In the genomic region with DNA sequence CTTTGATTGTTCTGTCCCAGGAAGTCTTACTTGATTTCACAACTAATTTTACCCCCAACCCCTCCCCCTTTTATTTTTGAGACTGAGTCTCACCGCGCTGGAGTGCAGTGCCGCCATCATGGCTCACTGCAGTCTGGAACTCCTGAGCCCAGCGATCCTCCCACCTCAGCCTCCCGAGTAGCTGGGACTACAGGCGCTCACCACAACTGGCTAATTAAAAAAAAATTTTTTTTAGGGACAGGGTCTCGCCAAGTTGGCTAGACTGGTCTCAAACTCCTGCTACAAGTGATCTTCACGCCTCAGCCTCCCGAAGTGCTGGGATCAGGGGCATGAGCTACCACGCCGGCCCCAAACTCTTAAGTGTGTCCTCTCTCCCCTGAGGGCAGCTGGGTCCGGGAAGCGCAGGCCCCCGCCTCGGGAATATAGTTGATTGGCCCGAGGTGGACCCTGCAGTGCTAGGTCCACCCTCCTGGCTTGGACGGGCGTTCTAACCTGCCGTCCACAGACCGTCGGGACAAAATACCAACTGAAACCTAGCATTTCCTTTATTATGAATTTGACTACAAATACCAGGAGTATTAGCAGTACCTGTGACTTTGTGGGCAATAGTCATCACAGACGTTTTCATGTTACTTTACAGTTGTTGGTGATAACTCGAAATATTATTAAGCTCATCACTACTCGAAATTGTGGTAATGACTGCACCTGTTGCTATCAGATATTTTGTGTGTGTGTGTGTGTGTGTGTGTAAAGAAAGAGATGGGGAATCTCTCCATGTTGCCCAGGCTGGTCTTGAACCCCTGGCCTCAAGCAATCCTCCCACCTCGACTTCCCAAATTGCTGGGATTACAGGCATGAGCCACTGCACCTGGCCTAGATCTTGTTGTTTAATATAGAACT, we compare ENCODE assay signal across 8 cellular contexts. TPM values are rescaled to one million over a fixed set of nuclear protein-coding genes. Genes with fewer than 3 reads are reported as not detected.
A peak's percentile ranks its signal among the peaks of the same experiment; 100 is the strongest.
DNase-seq lines count a peak whose midpoint lies in the region; ATAC-seq and TF ChIP-seq lines count a peak whose summit lies in the region.

No MANE protein-coding gene starts in this region.

- BruUV-seq in mammary epithelial cell (replicated peaks; lab: Mats Ljungman, UMichigan): no TSS peak

- DNase-seq in cardiac muscle cell (ENCODE audit: low read depth in 1 of 2, low spot score in 1 of 2) (no peak), cardiac septum (ENCODE audit: low spot score) (no peak), mammary epithelial cell (no peak), mesothelial cell of epicardium (ENCODE audit: low spot score in 2 of 2, unreplicated experiment in 2 of 2) (no peak), vagina (ENCODE audit: extremely low spot score in 2 of 2) (peak in 1 of 2 donors; percentile 94), kidney tubule cell (ENCODE audit: low spot score) (no peak), NOMO-1 treated with dmso at 0.1 percent for 144 hours (lab: John Stamatoyannopoulos, UW; ENCODE audit: unreplicated experiment) (no peak)

- in situ Hi-C loops in mammary epithelial cell (cut with MboI; ENCODE audit: low sequenced_read_pairs in 2 of 2): no loop called here

- dilution Hi-C loops in mammary epithelial cell (cut with HindIII; ENCODE audit: low sequenced_read_pairs): no loop called here

- H3K27ac Mint-ChIP-seq in mesothelial cell of epicardium: peak overlapping the region; percentile 73

- CTCF ChIA-PET in mammary epithelial cell (lab: Charles Lee; ENCODE audit: low non-redundant PET): interaction anchor here (0.5 to 1.0 kb wide), 8 partner anchors 16 to 487 kb away, joined by 3 to 7 read pairs (median 3); a partner anchor contains a TSS

- no peak for TF ChIP-seq POLR2A in vagina (IDR thresholded peaks at IDR 0.05)

- H3K9me3 ChIP-seq in cardiac muscle cell (ENCODE audit: low read depth): no peaks in the 10 kb centered on the region
- H3K9me3 ChIP-seq in mammary epithelial cell (replicated peaks; ENCODE audit: insufficient read depth, low read length): no peaks in the 10 kb centered on the region
- H3K9me3 ChIP-seq in vagina: no peaks in the 10 kb centered on the region

- no peaks in the 10 kb centered on the region for H4K20me1 ChIP-seq in mammary epithelial cell (ENCODE audit: insufficient read depth, low read length)

- no peaks in the 10 kb centered on the region for H3K36me3 Mint-ChIP-seq in mesothelial cell of epicardium

- H3K4me1 ChIP-seq in cardiac muscle cell (ENCODE audit: low read depth) (peaks cover 28% of the 10 kb centered on the region), mammary epithelial cell (ENCODE audit: insufficient read depth, low read length) (peaks cover 18% of the 10 kb centered on the region), vagina (peaks cover 42% of the 10 kb centered on the region)

- peak overlapping the region; percentile 68 for H3K4me3 ChIP-seq in cardiac muscle cell
- H3K4me3 ChIP-seq in mammary epithelial cell (replicated peaks in 1 of 3; ENCODE audit: insufficient read depth in 1 of 3, low read depth in 2 of 3, low read length in 3 of 3): peak overlapping the region in 2 of 3 experiments; percentile 9 to 18
- peak overlapping the region; percentile 79 for H3K4me3 ChIP-seq in vagina

- H3K27ac ChIP-seq in cardiac muscle cell: no peak overlapping the region
- H3K27ac ChIP-seq in mammary epithelial cell (ENCODE audit: insufficient read depth, low read depth, low read length): no peak overlapping the region
- peak overlapping the region; percentile 85 for H3K27ac ChIP-seq in vagina

- no peak for ATAC-seq in GM19467 (IDR thresholded peaks at IDR 0.05; ENCODE audit: unreplicated experiment)

- H3K36me3 ChIP-seq in cardiac muscle cell (no peaks in the 10 kb centered on the region), mammary epithelial cell (ENCODE audit: insufficient read depth, low read length) (no peaks in the 10 kb centered on the region), vagina (no peaks in the 10 kb centered on the region)

- H3K27me3 ChIP-seq in cardiac muscle cell (no peaks in the 10 kb centered on the region), mammary epithelial cell (ENCODE audit: insufficient read depth, low read length) (no peaks in the 10 kb centered on the region), vagina (no peaks in the 10 kb centered on the region)

- H3K27me3 Mint-ChIP-seq in mesothelial cell of epicardium (ENCODE audit: low read depth): no peaks in the 10 kb centered on the region

- H3K79me2 ChIP-seq in mammary epithelial cell (ENCODE audit: insufficient read depth, low read length): peaks cover 36% of the 10 kb centered on the region

- intact Hi-C loops in cardiac septum (cut with DNase I): loop anchor here (2.0 kb wide), 1 partner anchor 100 kb away; a partner anchor contains a TSS
- intact Hi-C loops in mammary epithelial cell (cut with micrococcal nuclease): loop anchor here (5.0 kb wide), 2 partner anchors 206 to 281 kb away; no protein-coding TSS in a partner anchor
- intact Hi-C loops in vagina (cut with DNase I): no loop called here

- no peak overlapping the region for H3K9ac ChIP-seq in mammary epithelial cell (ENCODE audit: insufficient read depth, low read length)

- peaks cover 35% of the 10 kb centered on the region for H3K4me1 Mint-ChIP-seq in mesothelial cell of epicardium

- H2AFZ ChIP-seq in mammary epithelial cell (ENCODE audit: low read depth, low read length): peak overlapping the region; percentile 35

- H3K4me3 Mint-ChIP-seq in mesothelial cell of epicardium: peak overlapping the region; percentile 72

- no peaks in the 10 kb centered on the region for H3K9me3 Mint-ChIP-seq in mesothelial cell of epicardium

- no peak for TF ChIP-seq CTCF in cardiac muscle cell (IDR thresholded peaks at IDR 0.05; ENCODE audit: low read depth, low read length)
- TF ChIP-seq CTCF in mammary epithelial cell (conservative IDR thresholded peaks at IDR 0.05 in 1 of 2, IDR thresholded peaks at IDR 0.05 in 1 of 2; ENCODE audit: extremely low read depth in 1 of 2, insufficient read depth in 1 of 2, low read depth in 1 of 2, low read length in 2 of 2): no peak
- TF ChIP-seq CTCF in mesothelial cell of epicardium (IDR thresholded peaks at IDR 0.05; ENCODE audit: unreplicated experiment): no peak
- peak in 1 of 3 experiments; percentile 4 for TF ChIP-seq CTCF in vagina (IDR thresholded peaks at IDR 0.05)

- 84% methylated on average over 17 of the region's 25 CpGs for WGBS in mammary epithelial cell (ENCODE audit: low coverage, missing lambda C conversion rate)

- peak overlapping the region; percentile 95 for H3K4me2 ChIP-seq in mammary epithelial cell (ENCODE audit: insufficient read depth, low read depth, low read length)

RNA-seq across cellular contexts. Expression of a gene that starts 0.6 kb away (rescaled TPM):
- total RNA-seq in cardiac muscle cell (293 and 373 TPM in 2 replicates), cardiac septum (87.1 TPM), mammary epithelial cell (10 to 100 TPM; 67.7 to 80.8 TPM), mesothelial cell of epicardium (94.7 to 101 TPM (median 95.3 TPM) in 3 replicates), vagina (64.6 TPM)
- polyA plus RNA-seq in cardiac muscle cell (192 and 243 TPM in 2 replicates), mammary epithelial cell (99.4 TPM)
- polyA minus RNA-seq in mammary epithelial cell: 205 TPM

Comparison
In these comparisons a context has a peak if more than half of its experiments do, and no peak if none do; other contexts are left out.
1. H3K4me3 ChIP-seq: peak in every context shown above with its lines; median percentile 79 in vagina; 68 in cardiac muscle cell; 14 in mammary epithelial cell.